ENCODE assay signal across 1 cellular context in the genomic region with DNA sequence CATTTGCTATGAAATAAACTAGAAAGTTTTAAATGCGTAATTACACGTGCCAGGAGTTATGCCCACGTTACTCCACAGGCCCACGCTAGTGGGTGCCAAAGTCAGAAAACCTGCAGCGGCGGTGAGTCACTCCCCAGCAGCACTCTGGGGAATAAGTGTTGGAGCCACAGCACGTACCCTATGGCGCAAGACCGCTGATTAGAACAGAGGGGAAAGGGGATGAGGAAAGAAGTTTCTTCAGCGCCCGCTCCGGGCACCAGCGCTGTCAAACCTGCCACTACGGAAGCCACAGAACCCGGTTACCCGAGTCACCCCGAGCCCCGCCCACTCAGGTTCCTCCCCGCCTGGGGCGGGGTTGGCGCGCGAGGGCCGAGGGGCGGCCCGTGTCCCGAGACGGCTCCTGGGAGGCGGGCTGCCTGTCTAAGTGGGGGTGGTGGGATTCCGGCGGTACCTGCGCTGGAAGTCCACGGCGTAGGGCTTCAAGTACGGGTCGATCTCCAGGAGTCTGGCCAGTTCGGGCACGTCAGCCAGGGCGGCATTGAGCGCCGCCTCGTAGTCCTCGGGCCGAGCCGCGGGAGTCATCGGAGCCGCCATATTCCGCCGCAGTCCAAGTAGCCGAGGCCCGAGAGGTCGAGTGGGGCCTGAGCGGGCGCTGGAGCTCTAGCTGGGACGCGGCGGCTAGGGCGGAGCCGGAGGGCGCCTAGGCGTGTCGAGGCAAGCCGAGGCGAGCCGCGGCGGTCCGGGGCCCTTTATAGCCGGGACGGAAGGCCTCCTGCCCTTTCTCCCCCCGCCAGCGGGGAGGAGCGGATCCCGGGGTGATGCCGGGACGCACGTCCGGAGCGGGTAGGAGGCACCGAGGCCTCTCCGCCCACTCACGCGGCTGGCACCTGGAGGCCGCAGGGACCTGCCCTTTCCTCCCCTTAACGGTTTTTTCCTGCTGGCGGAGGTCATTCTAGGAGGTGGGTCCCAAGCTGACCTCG.
TF ChIP-seq lines count a peak whose summit lies in the region.

TSS of gene GBE1 (minus strand) at position 722 of the 980 bp plus-strand sequence. CDS start at position 594, 128 bp downstream.

TF ChIP-seq in SK-N-SH treated with all-trans-retinoic acid at 6 μM for 48 hours, 23 proteins besides CTCF, POLR2A, EP300 and RAD21 (continued from another document):
- TF ChIP-seq TSHZ2 (CRISPR knock-in tag; IDR thresholded peaks at IDR 0.05) = 0 out of 2 replicates have a peak, but pooled peaks have one; percentile 37
TF ChIP-seq in SK-N-SH treated with all-trans-retinoic acid at 6 μM for 48 hours: peak in this region for 6.
